ENCODE assay signal across 31 cellular contexts in the genomic region with DNA sequence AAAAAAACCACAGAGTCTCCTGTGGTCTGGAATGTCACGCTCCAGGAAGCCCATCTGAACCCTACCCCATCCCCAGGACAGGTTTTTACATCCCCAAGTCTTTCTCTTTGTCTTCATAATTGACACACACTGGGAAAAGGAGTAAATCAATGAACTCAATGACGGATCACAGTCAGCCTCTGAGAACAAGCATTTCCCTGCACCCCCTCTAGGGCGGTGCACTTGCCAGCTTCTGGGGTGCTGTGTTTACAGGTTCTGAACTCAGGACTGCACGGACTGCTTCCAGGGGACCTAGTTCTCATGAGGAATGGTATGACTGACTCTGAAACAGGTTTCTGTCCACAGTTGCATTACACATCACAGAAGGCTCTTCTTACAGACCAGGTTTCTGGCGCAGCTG.
DNase-seq lines count a peak whose midpoint lies in the region; ATAC-seq, FAIRE-seq and TF ChIP-seq lines count a peak whose summit lies in the region.
"Had no signal": no experiment of that assay in that cellular context is flagged by ENCODE, and none has a peak within 500 bp of the region (broad histone marks: within the 10 kb centered on the region; RNA-seq: fewer than 3 reads in every experiment).

No MANE protein-coding gene starts in this region.

- H3K9me3 Mint-ChIP-seq in activated T-cell treated with anti-CD3 and anti-CD28 coated beads, Interleukin-2, amount 50 U/mL, for 24 hours, result no peaks in the 10 kb centered on the region
- no peaks in the 10 kb centered on the region for H3K9me3 Mint-ChIP-seq in activated T-cell treated with anti-CD3 and anti-CD28 coated beads, Interleukin-2, amount 50 U/mL, for 4 hours
- H3K9me3 Mint-ChIP-seq: CD4-positive, CD25-positive, alpha-beta regulatory T cell; T-helper 2 cell treated with Interferon-gamma antibody and Interleukin-4, amounts not matched to agents 5 μg/mL and 100 μg/mL, for 36 hours had no signal

- no peak overlapping the region for H3K4me3 ChIP-seq in K562
- H3K4me3 ChIP-seq: heart right ventricle, psoas muscle, stomach, tibial artery had no signal

- TF ChIP-seq EP300 in K562 (IDR thresholded peaks at IDR 0.05; ENCODE audit: low read length), result no peak

- H4K20me1 ChIP-seq in K562 (replicated peaks; ENCODE audit: control insufficient read depth, insufficient read depth, low read length), result no peaks in the 10 kb centered on the region; the same call in 1 of the 2 replicates

- peaks cover 100% of the 10 kb centered on the region for H3K36me3 ChIP-seq in K562 (ENCODE audit: control insufficient read depth, insufficient read depth, low read length)

- TF ChIP-seq POLR2A in K562 (conservative IDR thresholded peaks at IDR 0.05), result no peak

- WGBS in K562 (ENCODE audit: insufficient coverage, low coverage, missing lambda C conversion rate), result 88% methylated on average over 5 of the region's 5 CpGs

- no peak for DNase-seq in activated T-cell treated with anti-CD3 and anti-CD28 coated beads, Interleukin-2, amount 50 U/mL, for 24 hours
- DNase-seq in activated T-cell treated with anti-CD3 and anti-CD28 coated beads, Interleukin-2, amount 50 U/mL, for 4 hours, result no peak
- DNase-seq in M059J (ENCODE audit: low read depth) (peak; percentile 16), K562 (ENCODE audit: extremely low read depth in 1 of 4, low spot score in 3 of 4) (peak in 1 of 4 experiments; percentile 23), renal cortical epithelial cell (ENCODE audit: low read depth) (peak; percentile 22), DMS153 treated with DMSO at 0.1 percent for 48 hours (lab: John Stamatoyannopoulos, UW; ENCODE audit: unreplicated experiment) (no peak)
- DNase-seq: activated CD4-positive, alpha-beta T cell treated with anti-CD3 and anti-CD28 coated beads for 4 hours; activated naive CD4-positive, alpha-beta T cell; activated T-cell treated with anti-CD3 and anti-CD28 coated beads, Interleukin-2, amount 50 U/mL, for 48 hours; amniotic stem cell; CD4-positive, CD25-positive, alpha-beta regulatory T cell; effector CD8-positive, alpha-beta T cell; heart right ventricle; KG1; MV-4-11; NCI-H146; NCI-H2107; NCI-H446 treated with DMSO at 0.1 percent for 48 hours; NCI-H82; OCI-M1; psoas muscle; stomach; tibial artery had no signal

- H3K4me1 ChIP-seq in K562 (replicated peaks in 1 of 2; ENCODE audit: control insufficient read depth in 2 of 2, insufficient read depth in 2 of 2, low read length in 2 of 2), result peaks cover 0 to 8% of the 10 kb centered on the region in 2 experiments; a peak in 2 of 5 replicates
- H3K4me1 ChIP-seq: foreskin keratinocyte, heart right ventricle, psoas muscle, stomach, tibial artery had no signal

- peak overlapping the region; percentile 76 for H3K27ac Mint-ChIP-seq in activated T-cell treated with anti-CD3 and anti-CD28 coated beads, Interleukin-2, amount 50 U/mL, for 24 hours
- H3K27ac Mint-ChIP-seq: T-helper 2 cell treated with Interferon-gamma antibody and Interleukin-4, amounts not matched to agents 5 μg/mL and 100 μg/mL, for 36 hours had no signal

- no peak overlapping the region; the same call in 2 of the 3 replicates for H3K27ac ChIP-seq in K562 (ENCODE audit: extremely low read depth, low read depth, low read length)
- H3K27ac ChIP-seq: 22Rv1, foreskin keratinocyte, heart right ventricle, psoas muscle, stomach, tibial artery had no signal

- H3K27me3 Mint-ChIP-seq in activated T-cell treated with anti-CD3 and anti-CD28 coated beads, Interleukin-2, amount 50 U/mL, for 24 hours, result no peaks in the 10 kb centered on the region
- H3K27me3 Mint-ChIP-seq in activated T-cell treated with anti-CD3 and anti-CD28 coated beads, Interleukin-2, amount 50 U/mL, for 4 hours (ENCODE audit: low read depth), result no peaks in the 10 kb centered on the region
- H3K27me3 Mint-ChIP-seq: CD4-positive, CD25-positive, alpha-beta regulatory T cell had no signal

- CTCF ChIA-PET in K562 (lab: Yijun Ruan, JAX; ENCODE audit: low intra/inter-chr PET ratio), result no interaction called here

- no peak for TF ChIP-seq RAD21 in K562 (CRISPR knock-in tag; conservative IDR thresholded peaks at IDR 0.05 in 1 of 2, IDR thresholded peaks at IDR 0.05 in 1 of 2)

- no peaks in the 10 kb centered on the region for H3K9me3 ChIP-seq in K562 (replicated peaks; ENCODE audit: control insufficient read depth, insufficient read depth, low read depth, low read length)
- H3K9me3 ChIP-seq: heart right ventricle, psoas muscle, stomach, tibial artery had no signal

- no TSS peak for BruUV-seq in K562 (replicated peaks; lab: Mats Ljungman, UMichigan)

- no peak for ATAC-seq in activated T-cell treated with anti-CD3 and anti-CD28 coated beads, Interleukin-2, amount 50 U/mL, for 4 hours
- ATAC-seq in K562 (peak; percentile 47), SK-N-SH treated with all-trans-retinoic acid at 6 μM for 48 hours (no peak), HG03378 (IDR thresholded peaks at IDR 0.05; ENCODE audit: unreplicated experiment) (no peak)
- ATAC-seq: heart right ventricle, psoas muscle had no signal

- peak in 2 of 3 experiments; percentile 10 to 32; a peak in 1 of 6 replicates for TF ChIP-seq CTCF in K562 (IDR thresholded peaks at IDR 0.05 in 2 of 3, conservative IDR thresholded peaks at IDR 0.05 in 1 of 3; ENCODE audit: insufficient read depth in 2 of 3, low read depth in 1 of 3, low read length in 3 of 3)

- H3K9me1 ChIP-seq in K562 (ENCODE audit: control insufficient read depth, insufficient read depth, low read length), result no peaks in the 10 kb centered on the region

- POLR2A ChIA-PET in K562 (lab: Yijun Ruan, JAX), result interaction anchor here (1.3 kb wide), 1 partner anchor 9 kb away, joined by 3 read pairs; no protein-coding TSS in a partner anchor

- in situ Hi-C loops in K562 (cut with MboI), result no loop called here

- H3K4me3 Mint-ChIP-seq in activated T-cell treated with anti-CD3 and anti-CD28 coated beads, Interleukin-2, amount 50 U/mL, for 24 hours, result no peak overlapping the region
- H3K4me3 Mint-ChIP-seq in activated T-cell treated with anti-CD3 and anti-CD28 coated beads, Interleukin-2, amount 50 U/mL, for 4 hours, result no peak overlapping the region
- H3K4me3 Mint-ChIP-seq: T-helper 2 cell treated with Interferon-gamma antibody and Interleukin-4, amounts not matched to agents 5 μg/mL and 100 μg/mL, for 36 hours had no signal

- peaks cover under 1% of the 10 kb centered on the region for H3K4me1 Mint-ChIP-seq in activated T-cell treated with anti-CD3 and anti-CD28 coated beads, Interleukin-2, amount 50 U/mL, for 24 hours (ENCODE audit: low read depth)
- H3K4me1 Mint-ChIP-seq in activated T-cell treated with anti-CD3 and anti-CD28 coated beads, Interleukin-2, amount 50 U/mL, for 4 hours (ENCODE audit: low read depth), result peaks cover 11% of the 10 kb centered on the region

- H3K4me2 ChIP-seq in K562 (ENCODE audit: insufficient read depth, low read length), result no peak overlapping the region

- H3K36me3 Mint-ChIP-seq in activated T-cell treated with anti-CD3 and anti-CD28 coated beads, Interleukin-2, amount 50 U/mL, for 24 hours (ENCODE audit: low read depth), result peaks cover 99% of the 10 kb centered on the region
- peaks cover 34% of the 10 kb centered on the region for H3K36me3 Mint-ChIP-seq in activated T-cell treated with anti-CD3 and anti-CD28 coated beads, Interleukin-2, amount 50 U/mL, for 4 hours (ENCODE audit: insufficient read depth)

- H3K9ac ChIP-seq in K562 (ENCODE audit: insufficient read depth in 1 of 2, low read depth in 2 of 2, low read length in 2 of 2), result no peak overlapping the region

- no peaks in the 10 kb centered on the region for H3K79me2 ChIP-seq in K562 (ENCODE audit: control insufficient read depth, insufficient read depth, low read length)

- H2AFZ ChIP-seq in K562 (ENCODE audit: low read depth, low read length), result no peak overlapping the region

- peak; percentile 15 for FAIRE-seq in K562 (lab: Jason Lieb, UNC)
- FAIRE-seq: colon, GM19239, HTR-8/SVneo had no signal

- no peaks in the 10 kb centered on the region for H3K27me3 ChIP-seq in K562 (ENCODE audit: control insufficient read depth in 2 of 2, insufficient read depth in 2 of 2, low read length in 2 of 2)
- H3K27me3 ChIP-seq: foreskin keratinocyte, stomach, tibial artery had no signal

- intact Hi-C loops in K562 (cut with micrococcal nuclease), result no loop called here

TF ChIP-seq in K562, 482 proteins besides CTCF, POLR2A, EP300 and RAD21:
- no peak for TF ChIP-seq ZNF140 (CRISPR knock-in tag; IDR thresholded peaks at IDR 0.05)
- TF ChIP-seq ARID1B (IDR thresholded peaks at IDR 0.05), result no peak
- no peak for TF ChIP-seq ETV1 (tag; conservative IDR thresholded peaks at IDR 0.05; ENCODE audit: low read depth)
- TF ChIP-seq U2AF1 (optimal IDR thresholded peaks at IDR 0.05; ENCODE audit: low read depth, low read length), result no peak

TF ChIP-seq in SK-N-SH treated with all-trans-retinoic acid at 6 μM for 48 hours, 23 proteins besides CTCF, POLR2A, EP300 and RAD21:
- TF ChIP-seq ISL1 (CRISPR knock-in tag; IDR thresholded peaks at IDR 0.05), result no peak
- no peak for TF ChIP-seq ZFP3 (CRISPR knock-in tag; IDR thresholded peaks at IDR 0.05)
- no peak for TF ChIP-seq ESRRG (CRISPR knock-in tag; IDR thresholded peaks at IDR 0.05)
- no peak for TF ChIP-seq GLIS3 (CRISPR knock-in tag; IDR thresholded peaks at IDR 0.05)
- TF ChIP-seq OSR1 (CRISPR knock-in tag; IDR thresholded peaks at IDR 0.05), result no peak
- no peak for TF ChIP-seq CREB5 (CRISPR knock-in tag; IDR thresholded peaks at IDR 0.05; ENCODE audit: low read depth)
- no peak for TF ChIP-seq ZFP30 (CRISPR knock-in tag; IDR thresholded peaks at IDR 0.05)
- TF ChIP-seq ZNF565 (CRISPR knock-in tag; conservative IDR thresholded peaks at IDR 0.05; ENCODE audit: low read depth), result no peak
- TF ChIP-seq TCF4 (CRISPR knock-in tag; IDR thresholded peaks at IDR 0.05; ENCODE audit: borderline replicate concordance), result no peak
- TF ChIP-seq SNAI2 (CRISPR knock-in tag; IDR thresholded peaks at IDR 0.05), result no peak
- TF ChIP-seq BACH2 (CRISPR knock-in tag; IDR thresholded peaks at IDR 0.05; ENCODE audit: borderline replicate concordance), result no peak

Comparison
In these comparisons a context has a peak if more than half of its experiments do, and no peak if none do; other contexts are left out.
1. DNase-seq: peak in M059J (single experiment) and renal cortical epithelial cell (single experiment); none in activated T-cell treated with anti-CD3 and anti-CD28 coated beads, Interleukin-2, amount 50 U/mL, for 24 hours (single experiment), activated T-cell treated with anti-CD3 and anti-CD28 coated beads, Interleukin-2, amount 50 U/mL, for 4 hours (single experiment) and DMS153 treated with DMSO at 0.1 percent for 48 hours (single experiment).